Comparison of ENCODE assay signal across 8 cellular contexts in genomic region chr6:34757687-34758274, GRCh38. TPM values are rescaled to one million over a fixed set of nuclear protein-coding genes. Genes with fewer than 3 reads are reported as not detected.
DNase-seq lines count a peak whose midpoint lies in the region; ATAC-seq, FAIRE-seq and TF ChIP-seq lines count a peak whose summit lies in the region.
"Had no signal": no experiment of that assay in that cellular context is flagged by ENCODE, and none has a peak within 500 bp of the region (broad histone marks: within the 10 kb centered on the region; RNA-seq: fewer than 3 reads in every experiment).

No MANE protein-coding gene starts in this region.

- TF ChIP-seq POLR2A in IMR-90 (IDR thresholded peaks at IDR 0.05; ENCODE audit: low read depth, low read length) (no peak; the same call in 1 of the 2 replicates), lower leg skin (IDR thresholded peaks at IDR 0.05) (no peak), upper lobe of left lung (IDR thresholded peaks at IDR 0.05) (no peak)

- no peaks in the 10 kb centered on the region for H3K4me1 Mint-ChIP-seq in T-helper 2 cell treated with Interferon-gamma antibody and Interleukin-4, amounts not matched to agents 5 μg/mL and 100 μg/mL, for 36 hours (ENCODE audit: low read depth)
- H3K4me1 Mint-ChIP-seq in activated T-cell treated with anti-CD3 and anti-CD28 coated beads, Interleukin-2, amount 50 U/mL, for 24 hours (ENCODE audit: low read depth), result peaks cover 21% of the 10 kb centered on the region

- DNase-seq in IMR-90 (no peak), cardiac fibroblast (ENCODE audit: low read depth in 2 of 2) (no peak), lower leg skin (ENCODE audit: low spot score in 2 of 2) (peak in 1 of 2 donors; percentile 69), upper lobe of left lung (no peak), frontal cortex (ENCODE audit: low spot score in 2 of 2) (no peak)
- no peak for DNase-seq in T-helper 2 cell treated with Interferon-gamma antibody and Interleukin-4, amounts not matched to agents 5 μg/mL and 100 μg/mL, for 36 hours (ENCODE audit: low spot score)
- DNase-seq in activated T-cell treated with anti-CD3 and anti-CD28 coated beads, Interleukin-2, amount 50 U/mL, for 24 hours, result no peak

- H3K27me3 Mint-ChIP-seq in T-helper 2 cell treated with Interferon-gamma antibody and Interleukin-4, amounts not matched to agents 5 μg/mL and 100 μg/mL, for 36 hours (ENCODE audit: low read depth), result no peaks in the 10 kb centered on the region
- H3K27me3 Mint-ChIP-seq in activated T-cell treated with anti-CD3 and anti-CD28 coated beads, Interleukin-2, amount 50 U/mL, for 24 hours, result no peaks in the 10 kb centered on the region
- H3K27me3 Mint-ChIP-seq: IgD-negative memory B cell had no signal

- in situ Hi-C loops in IMR-90 (cut with MboI; ENCODE audit: low sequenced_read_pairs), result no loop called here

- dilution Hi-C loops in IMR-90 (cut with HindIII; ENCODE audit: low sequenced_read_pairs, unreplicated experiment), result no loop called here

- no peak overlapping the region for H2BK15ac ChIP-seq in IMR-90 (ENCODE audit: low read depth, low read length)

- H3K56ac ChIP-seq in IMR-90 (ENCODE audit: extremely low read depth, insufficient read depth, low read length), result peak overlapping the region; percentile 80

- TF ChIP-seq EP300 in upper lobe of left lung (IDR thresholded peaks at IDR 0.05), result no peak

- no peak for TF ChIP-seq RAD21 in IMR-90 (IDR thresholded peaks at IDR 0.05; ENCODE audit: low read length)

- H3K27me3 ChIP-seq in IMR-90 (ENCODE audit: control insufficient read depth, insufficient read depth, low read length), result no peaks in the 10 kb centered on the region
- no peaks in the 10 kb centered on the region for H3K27me3 ChIP-seq in upper lobe of left lung

- no peak for TF ChIP-seq CTCF in IMR-90 (conservative IDR thresholded peaks at IDR 0.05; ENCODE audit: low read depth, low read length)
- TF ChIP-seq CTCF in cardiac fibroblast (IDR thresholded peaks at IDR 0.05; ENCODE audit: low read depth, low read length), result no peak
- TF ChIP-seq CTCF in lower leg skin (IDR thresholded peaks at IDR 0.05), result no peak
- TF ChIP-seq CTCF in upper lobe of left lung (IDR thresholded peaks at IDR 0.05), result no peak

- H3K36me3 Mint-ChIP-seq in T-helper 2 cell treated with Interferon-gamma antibody and Interleukin-4, amounts not matched to agents 5 μg/mL and 100 μg/mL, for 36 hours (ENCODE audit: low read depth), result peaks cover 6% of the 10 kb centered on the region
- H3K36me3 Mint-ChIP-seq in activated T-cell treated with anti-CD3 and anti-CD28 coated beads, Interleukin-2, amount 50 U/mL, for 24 hours (ENCODE audit: low read depth), result peaks cover 39% of the 10 kb centered on the region
- H3K36me3 Mint-ChIP-seq: IgD-negative memory B cell had no signal

- no CpG with 5 or more reads among the region's 11 CpGs for WGBS in IMR-90 (ENCODE audit: extremely low coverage in 2 of 2, insufficient read length in 1 of 2), 2 experiments
- 8 to 10% methylated on average over 11 of the region's 11 CpGs for WGBS in lower leg skin, 2 donors
- WGBS in upper lobe of left lung, 2 donors, result 7 to 9% methylated on average over 11 of the region's 11 CpGs

- H3K9me3 ChIP-seq in IMR-90 (ENCODE audit: control insufficient read depth, insufficient read depth, low read length) (no peaks in the 10 kb centered on the region), upper lobe of left lung (no peaks in the 10 kb centered on the region)

- H3K4me1 ChIP-seq in IMR-90 (ENCODE audit: control insufficient read depth, insufficient read depth, low read length) (no peaks in the 10 kb centered on the region), upper lobe of left lung (peaks cover 10 to 20% (median 15%) of the 10 kb centered on the region in 4 donors)

- FAIRE-seq in frontal cortex (lab: Jason Lieb, UNC), result no peak

- peak overlapping the region; percentile 99 for H3K4me2 ChIP-seq in IMR-90 (ENCODE audit: low read depth, low read length)

- H4K5ac ChIP-seq in IMR-90 (ENCODE audit: low read depth, low read length), result peak overlapping the region; percentile 82

- H3K79me1 ChIP-seq in IMR-90 (ENCODE audit: low read depth in 1 of 2, low read length in 2 of 2), result peaks cover 12 to 32% of the 10 kb centered on the region in 2 experiments

- H3K4ac ChIP-seq in IMR-90 (ENCODE audit: low read depth, low read length), result peak overlapping the region; percentile 87

- intact Hi-C loops in IMR-90 (cut with micrococcal nuclease) (loop anchor here (2.0 kb wide), 2 partner anchors 61 to 101 kb away; partner anchors contain the start of gene ILRUN), lower leg skin (cut with DNase I; ENCODE audit: low total_unique reads) (no loop called here)

- H3K9me1 ChIP-seq in IMR-90 (ENCODE audit: insufficient read depth, low read length), result no peaks in the 10 kb centered on the region

- H3K36me3 ChIP-seq in IMR-90 (ENCODE audit: control insufficient read depth, insufficient read depth, low read length) (0 out of 2 replicates have a peak, but pooled peaks cover 5% of the 10 kb centered on the region), upper lobe of left lung (peaks cover 2 to 17% (median 10%) of the 10 kb centered on the region in 4 donors)

- no peaks in the 10 kb centered on the region for H3K9me3 Mint-ChIP-seq in T-helper 2 cell treated with Interferon-gamma antibody and Interleukin-4, amounts not matched to agents 5 μg/mL and 100 μg/mL, for 36 hours
- H3K9me3 Mint-ChIP-seq in activated T-cell treated with anti-CD3 and anti-CD28 coated beads, Interleukin-2, amount 50 U/mL, for 24 hours, result no peaks in the 10 kb centered on the region
- H3K9me3 Mint-ChIP-seq: IgD-negative memory B cell had no signal

- peak overlapping the region; percentile 56 for H2AK9ac ChIP-seq in IMR-90 (replicated peaks; ENCODE audit: low read depth, low read length, poor library complexity)

- peak overlapping the region; percentile 70 for H3K14ac ChIP-seq in IMR-90 (replicated peaks; ENCODE audit: low read depth, low read length)

- H3K27ac ChIP-seq in IMR-90 (ENCODE audit: insufficient read depth, low read length) (peak overlapping the region; percentile 84), upper lobe of left lung (peak overlapping the region; percentile 89 to 98 (median 93))

- H2BK120ac ChIP-seq in IMR-90 (ENCODE audit: low read depth, low read length), result no peak overlapping the region

- peak overlapping the region; percentile 79 for H2BK5ac ChIP-seq in IMR-90 (ENCODE audit: low read depth, low read length, poor library complexity, severe bottlenecking)

- H2AFZ ChIP-seq in IMR-90 (replicated peaks; ENCODE audit: low read length, poor library complexity), result peak overlapping the region; percentile 95

- H3K9ac ChIP-seq in IMR-90 (ENCODE audit: low read depth, low read length), result peak overlapping the region; percentile 95

- H3K27ac Mint-ChIP-seq in T-helper 2 cell treated with Interferon-gamma antibody and Interleukin-4, amounts not matched to agents 5 μg/mL and 100 μg/mL, for 36 hours, result no peak overlapping the region
- no peak overlapping the region for H3K27ac Mint-ChIP-seq in activated T-cell treated with anti-CD3 and anti-CD28 coated beads, Interleukin-2, amount 50 U/mL, for 24 hours
- H3K27ac Mint-ChIP-seq: IgD-negative memory B cell had no signal

- H2AK5ac ChIP-seq in IMR-90 (ENCODE audit: low read depth, low read length), result peak overlapping the region; percentile 71; the same call in 1 of the 2 replicates

- BruUV-seq in IMR-90 (replicated peaks; lab: Mats Ljungman, UMichigan), result TSS peak; percentile 87

- H3K4me3 ChIP-seq in IMR-90 (ENCODE audit: insufficient read depth, low read depth, low read length) (peak overlapping the region; percentile 71), cardiac fibroblast (replicated peaks in 1 of 2; ENCODE audit: low read depth in 2 of 2, low read length in 2 of 2) (peak overlapping the region; percentile 72 to 96), lower leg skin (ENCODE audit: low read depth, poor library complexity, severe bottlenecking) (peak overlapping the region; percentile 65), upper lobe of left lung (peak overlapping the region; percentile 65 to 77 (median 66))

- H2BK20ac ChIP-seq in IMR-90 (ENCODE audit: low read depth, low read length), result no peak overlapping the region

- peaks cover 5% of the 10 kb centered on the region; the same call in 1 of the 2 replicates for H4K20me1 ChIP-seq in IMR-90 (ENCODE audit: insufficient read depth, low read length)

- peak overlapping the region; percentile 68 for H4K91ac ChIP-seq in IMR-90 (ENCODE audit: insufficient read depth, low read depth, low read length)

- 0 out of 2 replicates have a peak overlapping the region, but pooled peaks have one; percentile 2 for H3K18ac ChIP-seq in IMR-90 (ENCODE audit: low read depth, low read length)

- H3K23ac ChIP-seq in IMR-90 (ENCODE audit: low read depth, low read length), result peak overlapping the region; percentile 80

- CTCF ChIA-PET in IMR-90 (lab: Yijun Ruan, JAX), result no interaction called here

- POLR2A ChIA-PET in IMR-90 (lab: Charles Lee; ENCODE audit: unreplicated experiment), result interaction anchor here (1.0 to 1.1 kb wide), 2 partner anchors 9 to 101 kb away, joined by 3 read pairs; no protein-coding TSS in a partner anchor

- no peak for ATAC-seq in IMR-90 (ENCODE audit: low read depth)
- no peak for ATAC-seq in upper lobe of left lung (ENCODE audit: low FRiP score in 2 of 2)

- peak overlapping the region; percentile 82 to 98 for H4K8ac ChIP-seq in IMR-90 (ENCODE audit: low read depth in 2 of 2, low read length in 2 of 2)

- no peak overlapping the region for H3K4me3 Mint-ChIP-seq in T-helper 2 cell treated with Interferon-gamma antibody and Interleukin-4, amounts not matched to agents 5 μg/mL and 100 μg/mL, for 36 hours
- no peak overlapping the region for H3K4me3 Mint-ChIP-seq in activated T-cell treated with anti-CD3 and anti-CD28 coated beads, Interleukin-2, amount 50 U/mL, for 24 hours

TF ChIP-seq in IMR-90, 13 proteins besides CTCF, POLR2A, EP300 and RAD21 (continues in another document):
- TF ChIP-seq RFX5 (IDR thresholded peaks at IDR 0.05; ENCODE audit: low read depth, low read length), result no peak
- TF ChIP-seq NFE2L2 (IDR thresholded peaks at IDR 0.05; ENCODE audit: low read depth, low read length), result no peak
- TF ChIP-seq MXI1 (IDR thresholded peaks at IDR 0.05; ENCODE audit: borderline replicate concordance, low read depth, low read length), result no peak
- TF ChIP-seq RCOR1 (IDR thresholded peaks at IDR 0.05; ENCODE audit: insufficient replicate concordance, low read length), result no peak

RNA-seq across cellular contexts. Expression of gene SNRPC, which starts 0.5 kb away (rescaled TPM):
- total RNA-seq in IMR-90 (2012; rRNA removed) (84.8 and 87.5 TPM in 2 replicates), lower leg skin (10 to 100 TPM; 38.4 to 51.0 (median 43.9) TPM), upper lobe of left lung (10 to 100 TPM; 19.9 to 76.0 (median 43.8) TPM), frontal cortex (24.9 TPM)
- 343 and 345 TPM in 2 replicates for polyA plus RNA-seq in IMR-90 (2012; rRNA removed)
- polyA plus RNA-seq in IMR-90 (2012; cell fraction: cytosol; rRNA removed), result 212 and 293 TPM in 2 replicates
- polyA plus RNA-seq in IMR-90 (2012; cell fraction: nucleus; rRNA removed; ENCODE audit: low replicate concordance), result 80.3 and 130 TPM in 2 replicates

RNA-seq across cellular contexts. Expression of gene BLTP3A, which starts 34.1 kb away (rescaled TPM):
- 4.2 and 4.7 TPM in 2 replicates for total RNA-seq in IMR-90 (2012; rRNA removed)
- polyA plus RNA-seq in IMR-90 (2012; rRNA removed), result 3.0 and 3.1 TPM in 2 replicates
- 1.6 and 1.9 TPM in 2 replicates for polyA plus RNA-seq in IMR-90 (2012; cell fraction: cytosol; rRNA removed)
- 1.9 and 3.6 TPM in 2 replicates for polyA plus RNA-seq in IMR-90 (2012; cell fraction: nucleus; rRNA removed; ENCODE audit: low replicate concordance)
- 1 to 10 TPM; 5.6 to 9.0 (median 7.4) TPM for total RNA-seq in lower leg skin
- 10 to 100 TPM; 10.5 to 23.0 (median 17.9) TPM for total RNA-seq in upper lobe of left lung
- 4.5 TPM for total RNA-seq in frontal cortex
